Comparison of ENCODE assay signal across 9 cellular contexts in genomic region chrX:39859991-39860861, GRCh38.
A peak's percentile ranks its signal among the peaks of the same experiment; 100 is the strongest.
DNase-seq lines count a peak whose midpoint lies in the region; ATAC-seq and TF ChIP-seq lines count a peak whose summit lies in the region.
"Had no signal": no experiment of that assay in that cellular context is flagged by ENCODE, and none has a peak within 500 bp of the region (broad histone marks: within the 10 kb centered on the region; RNA-seq: fewer than 3 reads in every experiment).

No MANE protein-coding gene starts in this region.

- intact Hi-C loops in posterior cingulate gyrus (cut with DNase I) = no loop called here

- H3K9me3 Mint-ChIP-seq in activated naive CD8-positive, alpha-beta T cell (ENCODE audit: low read depth) = no peaks in the 10 kb centered on the region
- peaks cover 13% of the 10 kb centered on the region for H3K9me3 Mint-ChIP-seq in mesothelial cell of epicardium

- H3K27me3 Mint-ChIP-seq in activated naive CD8-positive, alpha-beta T cell = no peaks in the 10 kb centered on the region
- no peaks in the 10 kb centered on the region for H3K27me3 Mint-ChIP-seq in mesothelial cell of epicardium (ENCODE audit: low read depth)

- H3K27ac Mint-ChIP-seq in activated naive CD8-positive, alpha-beta T cell = peak overlapping the region; percentile 98
- H3K27ac Mint-ChIP-seq in mesothelial cell of epicardium = no peak overlapping the region

- peak; percentile 10 for DNase-seq in DMS153 treated with DMSO at 0.1 percent for 48 hours (lab: John Stamatoyannopoulos, UW; ENCODE audit: unreplicated experiment)
- peak; percentile 30 for DNase-seq in mucosa of gallbladder (ENCODE audit: low spot score)
- DNase-seq in mesothelial cell of epicardium (ENCODE audit: low spot score in 2 of 2, unreplicated experiment in 2 of 2) = no peak
- no peak for DNase-seq in posterior cingulate gyrus

- no peaks in the 10 kb centered on the region for H3K36me3 Mint-ChIP-seq in activated naive CD8-positive, alpha-beta T cell
- no peaks in the 10 kb centered on the region for H3K36me3 Mint-ChIP-seq in mesothelial cell of epicardium

- no peaks in the 10 kb centered on the region for H3K9me3 ChIP-seq in SU-DHL-6 (ENCODE audit: insufficient read depth, low read length)
- H3K9me3 ChIP-seq: uterus had no signal

- no peaks in the 10 kb centered on the region for H3F3A ChIP-seq in SU-DHL-6 (ENCODE audit: insufficient read depth)

- H3K4me3 Mint-ChIP-seq in activated naive CD8-positive, alpha-beta T cell = peak overlapping the region; percentile 52
- no peak overlapping the region for H3K4me3 Mint-ChIP-seq in mesothelial cell of epicardium

- no peaks in the 10 kb centered on the region for H3K36me3 ChIP-seq in SU-DHL-6 (ENCODE audit: low read length)
- H3K36me3 ChIP-seq: uterus had no signal

- no peak overlapping the region for H3K4me3 ChIP-seq in SU-DHL-6 (ENCODE audit: insufficient read depth, low read length, poor library complexity, severe bottlenecking)
- H3K4me3 ChIP-seq: uterus had no signal

- H3K27ac ChIP-seq in SU-DHL-6 (ENCODE audit: low read depth, low read length) = 0 out of 2 replicates have a peak overlapping the region, but pooled peaks have one; percentile 24
- H3K27ac ChIP-seq: uterus had no signal

- peaks cover 34% of the 10 kb centered on the region for H3K4me1 Mint-ChIP-seq in activated naive CD8-positive, alpha-beta T cell (ENCODE audit: low read depth)
- H3K4me1 Mint-ChIP-seq in mesothelial cell of epicardium = peaks cover 5% of the 10 kb centered on the region

- ATAC-seq in GM21360 (IDR thresholded peaks at IDR 0.05; ENCODE audit: unreplicated experiment) (peak; percentile 61), HG03575 (IDR thresholded peaks at IDR 0.05; ENCODE audit: extremely low read depth, insufficient number of reproducible peaks, low FRiP score, unreplicated experiment) (peak; percentile 59)

- no peaks in the 10 kb centered on the region for H3K79me2 ChIP-seq in SU-DHL-6 (ENCODE audit: insufficient read depth, low read length)

- H3K27me3 ChIP-seq in SU-DHL-6 (ENCODE audit: low read length) = no peaks in the 10 kb centered on the region
- H3K27me3 ChIP-seq: uterus had no signal

- H2AFZ ChIP-seq in SU-DHL-6 (ENCODE audit: low read depth, low read length, severe bottlenecking) = no peak overlapping the region

- H4K20me1 ChIP-seq in SU-DHL-6 (ENCODE audit: low read depth, low read length) = no peaks in the 10 kb centered on the region

- peak overlapping the region; percentile 1 for H3K4me2 ChIP-seq in SU-DHL-6 (ENCODE audit: low read depth, low read length, poor library complexity, severe bottlenecking)

- TF ChIP-seq CTCF in SU-DHL-6 (IDR thresholded peaks at IDR 0.05; ENCODE audit: insufficient read depth, low read length, poor library complexity, severe bottlenecking) (no peak), mesothelial cell of epicardium (IDR thresholded peaks at IDR 0.05; ENCODE audit: unreplicated experiment) (no peak)

- H3K9me2 ChIP-seq in SU-DHL-6 (replicated peaks; ENCODE audit: insufficient read depth, low read length) = no peaks in the 10 kb centered on the region

- no peak overlapping the region for H3K9ac ChIP-seq in SU-DHL-6 (ENCODE audit: low read length)

Comparison
In these comparisons a context has a peak if more than half of its experiments do, and no peak if none do; other contexts are left out.
1. DNase-seq: peak in DMS153 treated with DMSO at 0.1 percent for 48 hours (single experiment) and mucosa of gallbladder (single experiment); none in mesothelial cell of epicardium (0 of 2) and posterior cingulate gyrus (0 of 10).